In the genomic region with DNA sequence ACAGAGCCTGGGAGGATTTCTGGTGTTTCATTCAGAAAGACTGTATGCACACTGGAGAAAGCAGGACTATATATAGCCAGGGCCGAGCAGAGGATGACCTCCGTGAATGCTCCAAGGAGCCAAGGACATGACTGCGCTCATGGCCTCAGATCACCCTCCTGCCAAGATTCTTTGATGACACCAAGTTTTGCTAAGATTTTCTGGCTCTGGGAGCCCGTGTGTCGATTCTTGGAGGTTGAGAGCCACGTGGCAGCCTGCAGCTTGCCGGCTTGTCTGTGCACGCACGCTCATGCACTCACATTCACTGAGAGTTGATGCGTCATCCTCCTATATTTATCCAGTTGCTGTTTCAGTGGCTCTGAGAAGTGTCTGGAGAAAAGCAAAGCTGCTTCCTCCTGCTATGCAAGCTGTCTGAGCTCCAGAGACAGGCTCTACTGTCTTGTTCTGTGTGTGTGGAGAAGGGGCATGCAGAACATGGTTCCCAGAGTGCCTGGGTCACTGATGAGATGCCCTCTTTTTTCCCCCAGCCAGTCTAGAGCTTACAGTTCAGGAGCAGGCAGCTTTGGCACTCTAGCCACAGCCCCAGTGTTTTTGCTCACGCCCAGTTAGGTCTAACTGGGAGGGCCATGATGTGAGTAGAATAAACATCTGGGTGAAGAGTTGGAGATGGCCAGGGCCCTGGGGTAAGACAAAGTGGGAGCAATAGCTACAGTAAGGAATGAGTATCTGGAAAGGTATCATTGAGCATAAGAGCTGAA, we compare ENCODE assay signal across 11 cellular contexts.
A peak's percentile ranks its signal among the peaks of the same experiment; 100 is the strongest.
DNase-seq lines count a peak whose midpoint lies in the region; ATAC-seq and TF ChIP-seq lines count a peak whose summit lies in the region.
"Had no signal": no experiment of that assay in that cellular context is flagged by ENCODE, and none has a peak within 500 bp of the region (broad histone marks: within the 10 kb centered on the region; RNA-seq: fewer than 3 reads in every experiment).

No MANE protein-coding gene starts in this region.

- WGBS in right lobe of liver (ENCODE audit: insufficient coverage, low coverage, low lambda C conversion rate, missing lambda C conversion rate): 66% methylated on average over 9 of the region's 11 CpGs
- WGBS in aorta, 2 donors: 15 to 21% methylated on average over 11 of the region's 11 CpGs

- H3K4me3 ChIP-seq in right lobe of liver: no peak overlapping the region
- no peak overlapping the region for H3K4me3 ChIP-seq in aorta (ENCODE audit: low read length in 2 of 2)
- H3K4me3 ChIP-seq: BLaER1 had no signal

- DNase-seq in NCI-H510A treated with DMSO at 0.1 percent for 48 hours (lab: John Stamatoyannopoulos, UW): peak; percentile 4
- DNase-seq in NCI-H510A (lab: John Stamatoyannopoulos, UW): no peak
- DNase-seq in right lobe of liver: peak in 1 of 3 donors; percentile 50
- DNase-seq in aorta: peak; percentile 83 to 90
- DNase-seq in activated T-cell treated with anti-CD3 and anti-CD28 coated beads, Interleukin-2, amount 50 U/mL, for 48 hours: no peak
- DNase-seq: dermis blood vessel endothelial cell, H7 had no signal

- H3K27ac Mint-ChIP-seq in brain: peak overlapping the region in 4 of 5 experiments; percentile 22 to 96 (median 66)

- H3K4me1 ChIP-seq in right lobe of liver (no peaks in the 10 kb centered on the region), aorta (ENCODE audit: control insufficient read depth in 1 of 2, insufficient read depth in 2 of 2, low read length in 2 of 2) (no peaks in the 10 kb centered on the region)

- TF ChIP-seq POLR2A in right lobe of liver (IDR thresholded peaks at IDR 0.05): no peak

- H3K4me1 Mint-ChIP-seq in brain: peaks cover 20% of the 10 kb centered on the region

- no peaks in the 10 kb centered on the region for H3K36me3 ChIP-seq in right lobe of liver
- no peaks in the 10 kb centered on the region for H3K36me3 ChIP-seq in aorta (ENCODE audit: control insufficient read depth in 1 of 2, insufficient read depth in 2 of 2, low read length in 1 of 2)
- H3K36me3 ChIP-seq: BLaER1 had no signal

- no peaks in the 10 kb centered on the region for H3K9me3 ChIP-seq in right lobe of liver
- no peaks in the 10 kb centered on the region for H3K9me3 ChIP-seq in aorta (ENCODE audit: control insufficient read depth, low read length)
- H3K9me3 ChIP-seq: BLaER1 had no signal

- intact Hi-C loops in right lobe of liver (cut with DNase I) (no loop called here), aorta (cut with DNase I) (loop anchor here in 1 of 2 donors (5.0 kb wide), 1 partner anchor 51 kb away; no protein-coding TSS in a partner anchor)

- H3K9me3 Mint-ChIP-seq in brain: peaks cover 0 to 4% (median 0%) of the 10 kb centered on the region in 5 experiments

- no peak for TF ChIP-seq CTCF in brain (conservative IDR thresholded peaks at IDR 0.05)
- no peak for TF ChIP-seq CTCF in right lobe of liver (IDR thresholded peaks at IDR 0.05)

- peaks cover 3% of the 10 kb centered on the region for H3K27me3 Mint-ChIP-seq in brain

- H3K27ac ChIP-seq in right lobe of liver: no peak overlapping the region
- H3K27ac ChIP-seq in aorta (ENCODE audit: low read depth in 1 of 2, low read length in 2 of 2): peak overlapping the region; percentile 20 to 86
- H3K27ac ChIP-seq: BLaER1 had no signal

- no peaks in the 10 kb centered on the region for H3K36me3 Mint-ChIP-seq in brain

- ATAC-seq in right lobe of liver: peak; percentile 29 to 67 (median 56)
- peak; percentile 91 for ATAC-seq in aorta (ENCODE audit: low FRiP score)
- no peak for ATAC-seq in HG02588 (IDR thresholded peaks at IDR 0.05; ENCODE audit: unreplicated experiment)
- no peak for ATAC-seq in HG03039 (IDR thresholded peaks at IDR 0.05; ENCODE audit: unreplicated experiment)

- H3K4me3 Mint-ChIP-seq in brain: peak overlapping the region in 1 of 5 experiments; percentile 60

- H3K27me3 ChIP-seq in right lobe of liver (no peaks in the 10 kb centered on the region), aorta (ENCODE audit: control insufficient read depth in 1 of 2, insufficient read depth in 2 of 2, low read length in 1 of 2) (no peaks in the 10 kb centered on the region)
- H3K27me3 ChIP-seq: BLaER1 had no signal

Comparison
In these comparisons a context has a peak if more than half of its experiments do, and no peak if none do; other contexts are left out.
1. DNase-seq: peak in NCI-H510A treated with DMSO at 0.1 percent for 48 hours (single experiment) and aorta (2 of 2); none in NCI-H510A (single experiment) and activated T-cell treated with anti-CD3 and anti-CD28 coated beads, Interleukin-2, amount 50 U/mL, for 48 hours (0 of 2).
2. ATAC-seq: peak in right lobe of liver (4 of 4) and aorta (single experiment); none in HG02588 (single experiment) and HG03039 (single experiment).
3. H3K27ac ChIP-seq: peak in aorta (2 of 2); none in right lobe of liver (0 of 3).